Comparison of ENCODE assay signal across 8 cellular contexts in the genomic region with DNA sequence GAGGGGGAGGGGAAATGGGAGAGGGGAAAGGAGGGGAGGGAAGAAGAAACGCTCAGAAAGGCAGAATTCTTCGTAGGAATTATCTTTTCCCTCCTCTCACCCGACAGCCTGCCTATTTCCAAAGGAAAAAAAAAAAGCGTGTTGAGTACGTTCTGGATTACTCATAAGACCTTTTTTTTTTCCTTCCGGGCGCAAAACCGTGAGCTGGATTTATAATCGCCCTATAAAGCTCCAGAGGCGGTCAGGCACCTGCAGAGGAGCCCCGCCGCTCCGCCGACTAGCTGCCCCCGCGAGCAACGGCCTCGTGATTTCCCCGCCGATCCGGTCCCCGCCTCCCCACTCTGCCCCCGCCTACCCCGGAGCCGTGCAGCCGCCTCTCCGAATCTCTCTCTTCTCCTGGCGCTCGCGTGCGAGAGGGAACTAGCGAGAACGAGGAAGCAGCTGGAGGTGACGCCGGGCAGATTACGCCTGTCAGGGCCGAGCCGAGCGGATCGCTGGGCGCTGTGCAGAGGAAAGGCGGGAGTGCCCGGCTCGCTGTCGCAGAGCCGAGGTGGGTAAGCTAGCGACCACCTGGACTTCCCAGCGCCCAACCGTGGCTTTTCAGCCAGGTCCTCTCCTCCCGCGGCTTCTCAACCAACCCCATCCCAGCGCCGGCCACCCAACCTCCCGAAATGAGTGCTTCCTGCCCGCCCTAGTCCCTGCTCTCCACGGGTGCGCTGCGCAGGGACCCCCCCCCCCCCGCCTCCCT. TPM values are rescaled to one million over a fixed set of nuclear protein-coding genes. Genes with fewer than 3 reads are reported as not detected.
DNase-seq lines count a peak whose midpoint lies in the region; ATAC-seq and TF ChIP-seq lines count a peak whose summit lies in the region.

A gene (plus strand): TSS at position 389 of the 748 bp plus-strand sequence. CDS start 1,705 bp downstream, outside the sequence.

- TF ChIP-seq POLR2A in GM18505 (IDR thresholded peaks at IDR 0.05; ENCODE audit: borderline replicate concordance, extremely low read depth, insufficient read depth, insufficient read length), result no peak

- H3K4me3 ChIP-seq in HEK293 (ENCODE audit: low read depth, low read length), result peak within 1 kb of the TSS; percentile 55

- H3K27ac ChIP-seq in HEK293 (ENCODE audit: extremely low read depth, low read depth, low read length), result peak within 1 kb of the TSS; percentile 84
- H3K27ac ChIP-seq in caudate nucleus (ENCODE audit: low read depth, low read length), result peak within 1 kb of the TSS; percentile 44

- CTCF ChIA-PET in HEK293 (lab: Yijun Ruan, JAX), result interaction anchor here (0.6 to 6.4 kb wide), 32 partner anchors 33 to 1638 kb away, joined by 3 to 115 read pairs (median 4); no protein-coding TSS in a partner anchor

- in situ Hi-C loops in Caki2 (cut with HindIII; ENCODE audit: low pct_unique_long_range_greater_than_20kb, low sequenced_read_pairs), result no loop called here

- no peaks in the 10 kb centered on the region for H3K4me1 ChIP-seq in HEK293 (ENCODE audit: control insufficient read depth, insufficient read depth, low read length)

- ATAC-seq in GM18505 (IDR thresholded peaks at IDR 0.05; ENCODE audit: unreplicated experiment), result no peak

- DNase-seq in Caki2 (ENCODE audit: low read depth), result peak; percentile 74
- DNase-seq in NCI-H2081 (lab: John Stamatoyannopoulos, UW), result peak; percentile 84 to 91
- peak; percentile 40 for DNase-seq in T1000 (lab: John Stamatoyannopoulos, UW)
- peak in 49 of 61 donors; percentile 23 to 89 (median 71) for DNase-seq in caudate nucleus (lab: John Stamatoyannopoulos, UW)
- peak; percentile 57 for DNase-seq in kidney glomerular epithelial cell (lab: John Stamatoyannopoulos, UW)
- DNase-seq in stimulated activated CD4-positive, alpha-beta T cell treated with anti-CD3 and anti-CD28 coated beads, Interleukin-1b, Interleukin-23, amount 100 ng/mL, for 24 hours (ENCODE audit: low read depth in 4 of 4, low spot score in 1 of 4), result peak in 3 of 4 experiments; percentile 36 to 64 (median 48)

- no peaks in the 10 kb centered on the region for H3K9me3 ChIP-seq in HEK293 (ENCODE audit: control insufficient read depth, insufficient read depth, low read depth, low read length)

- no peaks in the 10 kb centered on the region for H3K36me3 ChIP-seq in HEK293 (ENCODE audit: control insufficient read depth in 2 of 2, insufficient read depth in 1 of 2, low read length in 2 of 2)

- POLR2A ChIA-PET in HEK293 (lab: Yijun Ruan, JAX), result interaction anchor here (0.6 to 1.3 kb wide), 13 partner anchors 9 to 989 kb away, joined by 3 to 9 read pairs (median 3); a partner anchor contains a TSS

- no peak for TF ChIP-seq CTCF in HEK293 (tag by site-specific recombination; IDR thresholded peaks at IDR 0.05)

TF ChIP-seq in HEK293, 187 proteins besides CTCF, POLR2A, EP300 and RAD21 (continues in another document):
- TF ChIP-seq ZNF660 (tag by site-specific recombination; IDR thresholded peaks at IDR 0.05) (peak; percentile 23; the same call in 1 of the 2 replicates), ZNF146 (tag by site-specific recombination; IDR thresholded peaks at IDR 0.05) (no peak), ZNF76 (tag by site-specific recombination; IDR thresholded peaks at IDR 0.05; ENCODE audit: borderline replicate concordance, low read depth) (no peak), ZNF121 (tag by site-specific recombination; IDR thresholded peaks at IDR 0.05) (no peak), ZEB2 (tag by site-specific recombination; IDR thresholded peaks at IDR 0.05) (0 out of 2 replicates have a peak, but pooled peaks have one; percentile 37), ZNF514 (tag by site-specific recombination; IDR thresholded peaks at IDR 0.05) (no peak), HOXD13 (CRISPR knock-in tag; IDR thresholded peaks at IDR 0.05; ENCODE audit: borderline replicate concordance) (no peak), ZNF610 (tag by site-specific recombination; IDR thresholded peaks at IDR 0.05; ENCODE audit: borderline replicate concordance) (peak; percentile 37; the same call in 1 of the 2 replicates), KLF16 (tag by site-specific recombination; IDR thresholded peaks at IDR 0.05) (no peak)
- TF ChIP-seq, protein P1, sequence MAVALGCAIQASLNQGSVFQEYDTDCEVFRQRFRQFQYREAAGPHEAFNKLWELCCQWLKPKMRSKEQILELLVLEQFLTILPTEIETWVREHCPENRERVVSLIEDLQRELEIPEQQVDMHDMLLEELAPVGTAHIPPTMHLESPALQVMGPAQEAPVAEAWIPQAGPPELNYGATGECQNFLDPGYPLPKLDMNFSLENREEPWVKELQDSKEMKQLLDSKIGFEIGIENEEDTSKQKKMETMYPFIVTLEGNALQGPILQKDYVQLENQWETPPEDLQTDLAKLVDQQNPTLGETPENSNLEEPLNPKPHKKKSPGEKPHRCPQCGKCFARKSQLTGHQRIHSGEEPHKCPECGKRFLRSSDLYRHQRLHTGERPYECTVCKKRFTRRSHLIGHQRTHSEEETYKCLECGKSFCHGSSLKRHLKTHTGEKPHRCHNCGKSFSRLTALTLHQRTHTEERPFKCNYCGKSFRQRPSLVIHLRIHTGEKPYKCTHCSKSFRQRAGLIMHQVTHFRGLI (tag by site-specific recombination; IDR thresholded peaks at IDR 0.05), result peak; percentile 72
- TF ChIP-seq, protein P2, sequence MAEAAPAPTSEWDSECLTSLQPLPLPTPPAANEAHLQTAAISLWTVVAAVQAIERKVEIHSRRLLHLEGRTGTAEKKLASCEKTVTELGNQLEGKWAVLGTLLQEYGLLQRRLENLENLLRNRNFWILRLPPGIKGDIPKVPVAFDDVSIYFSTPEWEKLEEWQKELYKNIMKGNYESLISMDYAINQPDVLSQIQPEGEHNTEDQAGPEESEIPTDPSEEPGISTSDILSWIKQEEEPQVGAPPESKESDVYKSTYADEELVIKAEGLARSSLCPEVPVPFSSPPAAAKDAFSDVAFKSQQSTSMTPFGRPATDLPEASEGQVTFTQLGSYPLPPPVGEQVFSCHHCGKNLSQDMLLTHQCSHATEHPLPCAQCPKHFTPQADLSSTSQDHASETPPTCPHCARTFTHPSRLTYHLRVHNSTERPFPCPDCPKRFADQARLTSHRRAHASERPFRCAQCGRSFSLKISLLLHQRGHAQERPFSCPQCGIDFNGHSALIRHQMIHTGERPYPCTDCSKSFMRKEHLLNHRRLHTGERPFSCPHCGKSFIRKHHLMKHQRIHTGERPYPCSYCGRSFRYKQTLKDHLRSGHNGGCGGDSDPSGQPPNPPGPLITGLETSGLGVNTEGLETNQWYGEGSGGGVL (tag by site-specific recombination; IDR thresholded peaks at IDR 0.05), result peak; percentile 34; the same call in 1 of the 2 replicates
- TF ChIP-seq, protein P3, sequence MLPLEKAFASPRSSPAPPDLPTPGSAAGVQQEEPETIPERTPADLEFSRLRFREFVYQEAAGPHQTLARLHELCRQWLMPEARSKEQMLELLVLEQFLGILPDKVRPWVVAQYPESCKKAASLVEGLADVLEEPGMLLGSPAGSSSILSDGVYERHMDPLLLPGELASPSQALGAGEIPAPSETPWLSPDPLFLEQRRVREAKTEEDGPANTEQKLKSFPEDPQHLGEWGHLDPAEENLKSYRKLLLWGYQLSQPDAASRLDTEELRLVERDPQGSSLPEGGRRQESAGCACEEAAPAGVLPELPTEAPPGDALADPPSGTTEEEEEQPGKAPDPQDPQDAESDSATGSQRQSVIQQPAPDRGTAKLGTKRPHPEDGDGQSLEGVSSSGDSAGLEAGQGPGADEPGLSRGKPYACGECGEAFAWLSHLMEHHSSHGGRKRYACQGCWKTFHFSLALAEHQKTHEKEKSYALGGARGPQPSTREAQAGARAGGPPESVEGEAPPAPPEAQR (tag by site-specific recombination; IDR thresholded peaks at IDR 0.05), result no peak
- TF ChIP-seq, protein P4, sequence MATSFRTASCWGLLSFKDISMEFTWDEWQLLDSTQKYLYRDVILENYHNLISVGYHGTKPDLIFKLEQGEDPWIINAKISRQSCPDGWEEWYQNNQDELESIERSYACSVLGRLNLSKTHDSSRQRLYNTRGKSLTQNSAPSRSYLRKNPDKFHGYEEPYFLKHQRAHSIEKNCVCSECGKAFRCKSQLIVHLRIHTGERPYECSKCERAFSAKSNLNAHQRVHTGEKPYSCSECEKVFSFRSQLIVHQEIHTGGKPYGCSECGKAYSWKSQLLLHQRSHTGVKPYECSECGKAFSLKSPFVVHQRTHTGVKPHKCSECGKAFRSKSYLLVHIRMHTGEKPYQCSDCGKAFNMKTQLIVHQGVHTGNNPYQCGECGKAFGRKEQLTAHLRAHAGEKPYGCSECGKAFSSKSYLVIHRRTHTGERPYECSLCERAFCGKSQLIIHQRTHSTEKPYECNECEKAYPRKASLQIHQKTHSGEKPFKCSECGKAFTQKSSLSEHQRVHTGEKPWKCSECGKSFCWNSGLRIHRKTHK (tag by site-specific recombination; IDR thresholded peaks at IDR 0.05), result no peak
- TF ChIP-seq, protein P5, sequence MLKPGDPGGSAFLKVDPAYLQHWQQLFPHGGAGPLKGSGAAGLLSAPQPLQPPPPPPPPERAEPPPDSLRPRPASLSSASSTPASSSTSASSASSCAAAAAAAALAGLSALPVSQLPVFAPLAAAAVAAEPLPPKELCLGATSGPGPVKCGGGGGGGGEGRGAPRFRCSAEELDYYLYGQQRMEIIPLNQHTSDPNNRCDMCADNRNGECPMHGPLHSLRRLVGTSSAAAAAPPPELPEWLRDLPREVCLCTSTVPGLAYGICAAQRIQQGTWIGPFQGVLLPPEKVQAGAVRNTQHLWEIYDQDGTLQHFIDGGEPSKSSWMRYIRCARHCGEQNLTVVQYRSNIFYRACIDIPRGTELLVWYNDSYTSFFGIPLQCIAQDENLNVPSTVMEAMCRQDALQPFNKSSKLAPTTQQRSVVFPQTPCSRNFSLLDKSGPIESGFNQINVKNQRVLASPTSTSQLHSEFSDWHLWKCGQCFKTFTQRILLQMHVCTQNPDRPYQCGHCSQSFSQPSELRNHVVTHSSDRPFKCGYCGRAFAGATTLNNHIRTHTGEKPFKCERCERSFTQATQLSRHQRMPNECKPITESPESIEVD (tag by site-specific recombination; IDR thresholded peaks at IDR 0.05), result no peak
- TF ChIP-seq, protein P6, sequence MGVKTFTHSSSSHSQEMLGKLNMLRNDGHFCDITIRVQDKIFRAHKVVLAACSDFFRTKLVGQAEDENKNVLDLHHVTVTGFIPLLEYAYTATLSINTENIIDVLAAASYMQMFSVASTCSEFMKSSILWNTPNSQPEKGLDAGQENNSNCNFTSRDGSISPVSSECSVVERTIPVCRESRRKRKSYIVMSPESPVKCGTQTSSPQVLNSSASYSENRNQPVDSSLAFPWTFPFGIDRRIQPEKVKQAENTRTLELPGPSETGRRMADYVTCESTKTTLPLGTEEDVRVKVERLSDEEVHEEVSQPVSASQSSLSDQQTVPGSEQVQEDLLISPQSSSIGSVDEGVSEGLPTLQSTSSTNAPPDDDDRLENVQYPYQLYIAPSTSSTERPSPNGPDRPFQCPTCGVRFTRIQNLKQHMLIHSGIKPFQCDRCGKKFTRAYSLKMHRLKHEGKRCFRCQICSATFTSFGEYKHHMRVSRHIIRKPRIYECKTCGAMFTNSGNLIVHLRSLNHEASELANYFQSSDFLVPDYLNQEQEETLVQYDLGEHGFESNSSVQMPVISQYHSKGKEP (tag by site-specific recombination; IDR thresholded peaks at IDR 0.05), result no peak

RNA-seq across cellular contexts. Expression of the gene that starts here (rescaled TPM):
- total RNA-seq in Caki2 (2014; rRNA removed; shearing (Covaris generic); ENCODE audit: low replicate concordance), result 4.4 and 5.6 TPM in 2 replicates
